In the genomic region with DNA sequence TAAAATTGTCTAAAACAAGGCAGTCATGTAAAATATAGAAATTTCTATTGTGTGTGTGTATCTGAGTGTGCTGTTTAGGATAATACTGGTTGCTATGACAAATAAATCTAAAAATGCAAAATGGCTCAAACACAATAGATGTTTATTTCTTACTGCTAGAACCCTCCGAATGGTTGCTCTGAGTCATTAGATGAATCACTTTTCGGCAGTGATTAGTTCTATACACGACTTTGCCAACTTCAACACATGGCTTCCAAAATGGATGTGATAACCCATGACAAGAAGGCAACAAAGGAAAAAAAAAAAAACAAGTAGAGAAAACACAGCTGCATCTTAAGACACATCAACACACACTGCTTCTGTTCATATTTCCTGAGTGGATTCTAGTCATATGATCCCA, we compare ENCODE assay signal across 20 cellular contexts.
DNase-seq lines count a peak whose midpoint lies in the region; ATAC-seq and TF ChIP-seq lines count a peak whose summit lies in the region.
"Had no signal": no experiment of that assay in that cellular context is flagged by ENCODE, and none has a peak within 500 bp of the region (broad histone marks: within the 10 kb centered on the region; RNA-seq: fewer than 3 reads in every experiment).

No MANE protein-coding gene starts in this region.

- no peak overlapping the region for H2AFZ ChIP-seq in ACC112 (ENCODE audit: low read length, unreplicated experiment)
- H2AFZ ChIP-seq: GM23248 had no signal

- no peaks in the 10 kb centered on the region for H3K36me3 ChIP-seq in ACC112 (ENCODE audit: insufficient read depth, low read length)
- H3K36me3 ChIP-seq in MG63, result no peaks in the 10 kb centered on the region
- H3K36me3 ChIP-seq: BE2C had no signal

- in situ Hi-C loops in astrocyte of the cerebellum (cut with HindIII; ENCODE audit: low sequenced_read_pairs), result no loop called here

- no peak for TF ChIP-seq CTCF in astrocyte of the cerebellum (IDR thresholded peaks at IDR 0.05; ENCODE audit: low read depth, low read length, missing control alignments)

- peaks cover 17% of the 10 kb centered on the region for H3K9me3 ChIP-seq in MG63
- H3K9me3 ChIP-seq: BE2C had no signal

- H3K27me3 ChIP-seq in ACC112 (ENCODE audit: insufficient read depth, low read length) (no peaks in the 10 kb centered on the region), MG63 (no peaks in the 10 kb centered on the region)
- H3K27me3 ChIP-seq: BE2C had no signal

- peak overlapping the region; percentile 26; the same call in 1 of the 2 replicates for H3K27ac ChIP-seq in ACC112 (ENCODE audit: low read depth, low read length)
- H3K27ac ChIP-seq: GM23248 had no signal

- H3K4me3 ChIP-seq in ACC112 (ENCODE audit: low read depth, low read length), result no peak overlapping the region
- no peak overlapping the region for H3K4me3 ChIP-seq in MG63
- H3K4me3 ChIP-seq in astrocyte of the cerebellum (ENCODE audit: low read depth, low read length), result no peak overlapping the region
- H3K4me3 ChIP-seq: GM12878, GM23248 had no signal

- no peak for ATAC-seq in HG03039 (IDR thresholded peaks at IDR 0.05; ENCODE audit: unreplicated experiment)
- ATAC-seq: GM12878, Panc1 had no signal

- no peaks in the 10 kb centered on the region for H3K4me1 ChIP-seq in ACC112 (ENCODE audit: control insufficient read depth, insufficient read depth, low read length, unreplicated experiment)
- H3K4me1 ChIP-seq: BE2C, Caco-2 had no signal

- DNase-seq in MG63, result peak; percentile 41
- DNase-seq in astrocyte of the cerebellum (ENCODE audit: low read depth), result peak; percentile 78
- DNase-seq in inferior parietal cortex (ENCODE audit: extremely low spot score), result peak; percentile 9
- no peak for DNase-seq in NCI-H2029 (lab: John Stamatoyannopoulos, UW)
- no peak for DNase-seq in activated CD8-positive, alpha-beta memory T cell treated with anti-CD3 and anti-CD28 coated beads, Interleukin-2, amount 50 U/mL, for 4 hours
- no peak for DNase-seq in activated CD4-positive, alpha-beta T cell treated with anti-CD3 and anti-CD28 coated beads for 4 hours
- DNase-seq: 8988T; BE2C; Caco-2; CD4-positive, CD25-positive, alpha-beta regulatory T cell; EL; GM23248; HCEC 1CT; NCI-H1105 treated with DMSO at 0.1 percent for 48 hours; NCI-H1694; SHP77 treated with DMSO at 0.1 percent for 48 hours had no signal

- H3K79me2 ChIP-seq in ACC112 (ENCODE audit: control insufficient read depth, insufficient read depth, low read length, unreplicated experiment), result no peaks in the 10 kb centered on the region

Comparison
In these comparisons a context has a peak if more than half of its experiments do, and no peak if none do; other contexts are left out.
1. DNase-seq: peak in MG63 (single experiment), astrocyte of the cerebellum (single experiment) and inferior parietal cortex (single experiment); none in NCI-H2029 (single experiment), activated CD8-positive, alpha-beta memory T cell treated with anti-CD3 and anti-CD28 coated beads, Interleukin-2, amount 50 U/mL, for 4 hours (single experiment) and activated CD4-positive, alpha-beta T cell treated with anti-CD3 and anti-CD28 coated beads for 4 hours (0 of 2).